In genomic region chr9:79011461-79011860, GRCh38 we compare ENCODE assay signal across 25 cellular contexts.
"Had no signal": no experiment of that assay in that cellular context is flagged by ENCODE, and none has a peak within 500 bp of the region (broad histone marks: within the 10 kb centered on the region; RNA-seq: fewer than 3 reads in every experiment).

No MANE protein-coding gene starts in this region.

- H3K79me2 ChIP-seq: parathyroid adenoma had no signal

- H3K27ac ChIP-seq: dorsolateral prefrontal cortex, epithelial cell of prostate, gastrocnemius medialis, neural progenitor cell, parathyroid adenoma, right lobe of liver, testis, tibial artery had no signal

- H3K9me3 ChIP-seq: gastrocnemius medialis, right lobe of liver, testis, tibial artery had no signal

- H3K4me3 ChIP-seq: dorsolateral prefrontal cortex, gastrocnemius medialis, neural progenitor cell, right lobe of liver, smooth muscle cell, testis, tibial artery had no signal

- H3K4me1 Mint-ChIP-seq: naive thymus-derived CD4-positive, alpha-beta T cell; nephron; stimulated activated effector memory CD8-positive, alpha-beta T cell treated with anti-CD3 and anti-CD28 coated beads, Interleukin-12 subunit alpha, Interleukin-12 subunit beta, amount 100 ng/mL, for 72 hours had no signal

- H3K36me3 ChIP-seq: gastrocnemius medialis, neural progenitor cell, right lobe of liver, tibial artery had no signal

- DNase-seq: dorsolateral prefrontal cortex; effector CD4-positive, alpha-beta T cell; foreskin fibroblast; gastrocnemius medialis; head of caudate nucleus; kidney; naive thymus-derived CD4-positive, alpha-beta T cell; right lobe of liver; stimulated activated CD4-positive, alpha-beta T cell treated with anti-CD3 and anti-CD28 coated beads, Interleukin-12 subunit alpha, Interleukin-12 subunit beta, amount 100 ng/mL, for 4 hours; stimulated activated CD4-positive, alpha-beta T cell treated with anti-CD3 and anti-CD28 coated beads, Interleukin-1b, Interleukin-23, amount 100 ng/mL, for 48 hours; stimulated activated CD4-positive, alpha-beta T cell treated with anti-CD3 and anti-CD28 coated beads, Interleukin-4, amount 100 ng/mL, for 1 hour; stimulated activated naive CD8-positive, alpha-beta T cell treated with anti-CD3 and anti-CD28 coated beads, Interleukin-15, Interleukin-2, amounts not matched to agents 100 U/mL and 50 U/mL, for 24 hours; substantia nigra; testis; tibial artery had no signal

- H3K4me2 ChIP-seq: neural progenitor cell, smooth muscle cell had no signal

- H3K27ac Mint-ChIP-seq: naive thymus-derived CD4-positive, alpha-beta T cell; nephron; neural progenitor cell; progenitor cell of endocrine pancreas; stimulated activated effector memory CD8-positive, alpha-beta T cell treated with anti-CD3 and anti-CD28 coated beads, Interleukin-12 subunit alpha, Interleukin-12 subunit beta, amount 100 ng/mL, for 72 hours; type B pancreatic cell had no signal

- H3K36me3 Mint-ChIP-seq: naive thymus-derived CD4-positive, alpha-beta T cell; neural progenitor cell; stimulated activated effector memory CD8-positive, alpha-beta T cell treated with anti-CD3 and anti-CD28 coated beads, Interleukin-12 subunit alpha, Interleukin-12 subunit beta, amount 100 ng/mL, for 72 hours; type B pancreatic cell had no signal

- H3K4me1 ChIP-seq: gastrocnemius medialis, parathyroid adenoma, right lobe of liver, testis, tibial artery had no signal

- H3K4me3 Mint-ChIP-seq: naive thymus-derived CD4-positive, alpha-beta T cell; nephron; neural progenitor cell; stimulated activated effector memory CD8-positive, alpha-beta T cell treated with anti-CD3 and anti-CD28 coated beads, Interleukin-12 subunit alpha, Interleukin-12 subunit beta, amount 100 ng/mL, for 72 hours; type B pancreatic cell had no signal

- H3K9ac ChIP-seq: neural progenitor cell, parathyroid adenoma had no signal

- H3K27me3 Mint-ChIP-seq: progenitor cell of endocrine pancreas, type B pancreatic cell had no signal

- H3K27me3 ChIP-seq: dorsolateral prefrontal cortex, gastrocnemius medialis, neural progenitor cell, right lobe of liver, testis, tibial artery had no signal

- ATAC-seq: esophagus mucosa; gastrocnemius medialis; left lobe of liver; naive thymus-derived CD4-positive, alpha-beta T cell; right lobe of liver; stimulated activated effector memory CD8-positive, alpha-beta T cell treated with anti-CD3 and anti-CD28 coated beads, Interleukin-12 subunit alpha, Interleukin-12 subunit beta, amount 100 ng/mL, for 72 hours; stimulated activated naive CD8-positive, alpha-beta T cell treated with anti-CD3 and anti-CD28 coated beads, Interleukin-15, Interleukin-2, amounts not matched to agents 100 U/mL and 50 U/mL, for 24 hours had no signal
